20 cellular contexts compared by ENCODE assay signal in genomic region chr12:115394498-115395220, GRCh38.
DNase-seq lines count a peak whose midpoint lies in the region; ATAC-seq, FAIRE-seq and TF ChIP-seq lines count a peak whose summit lies in the region.
"Had no signal": no experiment of that assay in that cellular context is flagged by ENCODE, and none has a peak within 500 bp of the region (broad histone marks: within the 10 kb centered on the region; RNA-seq: fewer than 3 reads in every experiment).

No MANE protein-coding gene starts in this region.

- H3K9ac ChIP-seq in adipocyte (ENCODE audit: low read length) (no peak overlapping the region), endodermal cell (ENCODE audit: extremely low read depth, low read length, poor library complexity, severe bottlenecking) (no peak overlapping the region)

- H3K79me2 ChIP-seq in osteoblast (ENCODE audit: insufficient read depth, low read length) = no peaks in the 10 kb centered on the region

- H3K27me3 Mint-ChIP-seq in endodermal cell (ENCODE audit: insufficient read depth) = no peaks in the 10 kb centered on the region
- H3K27me3 Mint-ChIP-seq: activated T-helper 17 cell treated with anti-CD3 and anti-CD28 coated beads, Interleukin-2, amount 50 U/mL, for 72 hours; T-cell had no signal

- H3K27ac ChIP-seq in osteoblast (ENCODE audit: low read depth, low read length) (peak overlapping the region; percentile 42), endodermal cell (ENCODE audit: low read depth, low read length) (no peak overlapping the region)
- H3K27ac ChIP-seq: C4-2B, prostate gland, RWPE1, upper lobe of right lung, VCaP had no signal

- no peak for ATAC-seq in GM18511 (IDR thresholded peaks at IDR 0.05; ENCODE audit: unreplicated experiment)
- ATAC-seq: activated CD8-positive, alpha-beta T cell treated with anti-CD3 and anti-CD28 coated beads, Interleukin-2, amount 10 ng/mL, durations not matched to agents 7 days and 5 days; activated T-helper 17 cell treated with anti-CD3 and anti-CD28 coated beads, Interleukin-2, amount 50 U/mL, for 72 hours; stimulated activated naive CD8-positive, alpha-beta T cell treated with anti-CD3 and anti-CD28 coated beads, Interleukin-15, Interleukin-2, amounts not matched to agents 100 U/mL and 50 U/mL, for 24 hours; T-cell; upper lobe of right lung had no signal

- H3K9me3 Mint-ChIP-seq in endodermal cell = peaks cover 17% of the 10 kb centered on the region

- FAIRE-seq in D721Med (lab: Jason Lieb, UNC) = no peak

- peak overlapping the region; percentile 65 for H3K4me2 ChIP-seq in osteoblast (ENCODE audit: insufficient read depth, low read length)

- H3K4me1 Mint-ChIP-seq in endodermal cell = peaks cover 32% of the 10 kb centered on the region
- H3K4me1 Mint-ChIP-seq: activated T-helper 17 cell treated with anti-CD3 and anti-CD28 coated beads, Interleukin-2, amount 50 U/mL, for 72 hours; T-cell had no signal

- H3K27me3 ChIP-seq in adipocyte (replicated peaks; ENCODE audit: control insufficient read depth, insufficient read depth, low read length) = no peaks in the 10 kb centered on the region
- H3K27me3 ChIP-seq in osteoblast (ENCODE audit: insufficient read depth, low read length) = no peaks in the 10 kb centered on the region
- no peaks in the 10 kb centered on the region for H3K27me3 ChIP-seq in endodermal cell (ENCODE audit: control insufficient read depth, insufficient read depth, low read length, poor library complexity, severe bottlenecking)
- H3K27me3 ChIP-seq: upper lobe of right lung had no signal

- H3K36me3 ChIP-seq in adipocyte (ENCODE audit: control insufficient read depth, insufficient read depth, low read length, severe bottlenecking) (no peaks in the 10 kb centered on the region), osteoblast (ENCODE audit: insufficient read depth, low read length) (no peaks in the 10 kb centered on the region), endodermal cell (ENCODE audit: control insufficient read depth, insufficient read depth, low read length) (no peaks in the 10 kb centered on the region)
- H3K36me3 ChIP-seq: prostate gland, upper lobe of right lung had no signal

- peak overlapping the region; percentile 64 for H2AFZ ChIP-seq in osteoblast (ENCODE audit: low read length)

- H3K4me3 ChIP-seq in LNCaP clone FGC (ENCODE audit: low read depth, low read length) (no peak overlapping the region), adipocyte (ENCODE audit: low read length) (no peak overlapping the region), osteoblast (ENCODE audit: insufficient read depth, low read length) (peak overlapping the region; percentile 27), endodermal cell (ENCODE audit: low read length) (no peak overlapping the region)
- H3K4me3 ChIP-seq: prostate gland, upper lobe of right lung had no signal

- 72 to 83% methylated on average over 1 to 3 of the region's 5 CpGs for WGBS in endodermal cell (ENCODE audit: insufficient coverage in 1 of 2, insufficient read length in 1 of 2), 2 experiments

- no peaks in the 10 kb centered on the region for H4K20me1 ChIP-seq in osteoblast (ENCODE audit: insufficient read depth, low read length)

- DNase-seq in DMS53 treated with DMSO at 0.1 percent for 48 hours (lab: John Stamatoyannopoulos, UW; ENCODE audit: unreplicated experiment) = peak; percentile 21
- peak; percentile 37 for DNase-seq in LNCaP clone FGC (ENCODE audit: low read depth)
- DNase-seq in adipocyte (ENCODE audit: low read depth) = peak; percentile 32
- no peak for DNase-seq in osteoblast (ENCODE audit: insufficient read length, low spot score, missing footprints)
- DNase-seq in endodermal cell = no peak
- no peak for DNase-seq in D721Med (ENCODE audit: insufficient read length, low spot score)
- DNase-seq in iPS-NIHi11 (ENCODE audit: low spot score) = no peak
- DNase-seq: activated CD8-positive, alpha-beta T cell treated with anti-CD3 and anti-CD28 coated beads, Interleukin-2, amount 10 ng/mL, durations not matched to agents 7 days and 5 days; amygdala; foreskin melanocyte; NCI-H187; stimulated activated naive CD8-positive, alpha-beta T cell treated with anti-CD3 and anti-CD28 coated beads, Interleukin-15, Interleukin-2, amounts not matched to agents 100 U/mL and 50 U/mL, for 24 hours; T-cell; upper lobe of right lung had no signal

- H3K4me3 Mint-ChIP-seq in endodermal cell = no peak overlapping the region
- H3K4me3 Mint-ChIP-seq: activated CD8-positive, alpha-beta T cell treated with anti-CD3 and anti-CD28 coated beads, Interleukin-2, amount 10 ng/mL, durations not matched to agents 7 days and 5 days; activated T-helper 17 cell treated with anti-CD3 and anti-CD28 coated beads, Interleukin-2, amount 50 U/mL, for 72 hours; T-cell had no signal

- no peak overlapping the region for H3K27ac Mint-ChIP-seq in endodermal cell
- H3K27ac Mint-ChIP-seq: activated CD8-positive, alpha-beta T cell treated with anti-CD3 and anti-CD28 coated beads, Interleukin-2, amount 10 ng/mL, durations not matched to agents 7 days and 5 days; activated T-helper 17 cell treated with anti-CD3 and anti-CD28 coated beads, Interleukin-2, amount 50 U/mL, for 72 hours; T-cell had no signal

- H3K4me1 ChIP-seq in adipocyte (ENCODE audit: control insufficient read depth, insufficient read depth, low read length) (no peaks in the 10 kb centered on the region), osteoblast (ENCODE audit: insufficient read depth, low read length) (peaks cover 12% of the 10 kb centered on the region), endodermal cell (ENCODE audit: control insufficient read depth, insufficient read depth, low read length) (no peaks in the 10 kb centered on the region)
- H3K4me1 ChIP-seq: prostate gland, upper lobe of right lung had no signal

- peaks cover 8% of the 10 kb centered on the region for H3K9me3 ChIP-seq in adipocyte (ENCODE audit: control insufficient read depth, low read length)
- peaks cover 4% of the 10 kb centered on the region for H3K9me3 ChIP-seq in osteoblast (ENCODE audit: low read depth, low read length)
- peaks cover 15% of the 10 kb centered on the region for H3K9me3 ChIP-seq in endodermal cell (ENCODE audit: control insufficient read depth, low read length)
- H3K9me3 ChIP-seq: prostate gland had no signal

- no peaks in the 10 kb centered on the region for H3K36me3 Mint-ChIP-seq in endodermal cell (ENCODE audit: low read depth)
- H3K36me3 Mint-ChIP-seq: T-cell had no signal

- TF ChIP-seq CTCF in LNCaP clone FGC (IDR thresholded peaks at IDR 0.05; ENCODE audit: control insufficient read depth, extremely low read depth, insufficient read depth) = 0 out of 2 replicates have a peak, but pooled peaks have one; percentile 6
- TF ChIP-seq CTCF in osteoblast (IDR thresholded peaks at IDR 0.05; ENCODE audit: extremely low read depth, low read depth, low read length) = no peak
- no peak for TF ChIP-seq CTCF in endodermal cell (conservative IDR thresholded peaks at IDR 0.05)
- no peak for TF ChIP-seq CTCF in D721Med (IDR thresholded peaks at IDR 0.05; ENCODE audit: insufficient read depth, missing control alignments)

Comparison
In these comparisons a context has a peak if more than half of its experiments do, and no peak if none do; other contexts are left out.
1. DNase-seq: peak in DMS53 treated with DMSO at 0.1 percent for 48 hours (single experiment), LNCaP clone FGC (single experiment) and adipocyte (single experiment); none in osteoblast (single experiment), endodermal cell (single experiment), D721Med (single experiment) and iPS-NIHi11 (single experiment).